ENCODE assay signal across 1 cellular context in genomic region chr17:57894848-57895247, GRCh38.
TF ChIP-seq lines count a peak whose summit lies in the region.

No MANE protein-coding gene starts in this region.

TF ChIP-seq in K562, 482 proteins besides CTCF, POLR2A, EP300 and RAD21 (continued from another document):
- TF ChIP-seq XRCC4 (IDR thresholded peaks at IDR 0.05; ENCODE audit: extremely low read depth, insufficient read depth, insufficient read length) (no peak), GTF2E2 (tag; IDR thresholded peaks at IDR 0.05) (no peak), ATF2 (CRISPR knock-in tag; IDR thresholded peaks at IDR 0.05) (no peak), DEAF1 (CRISPR knock-in tag; IDR thresholded peaks at IDR 0.05) (no peak), RERE (CRISPR knock-in tag; IDR thresholded peaks at IDR 0.05; ENCODE audit: borderline replicate concordance) (no peak), ZNF23 (CRISPR knock-in tag; IDR thresholded peaks at IDR 0.05) (no peak), TRIM24 (IDR thresholded peaks at IDR 0.05) (no peak)
- TF ChIP-seq, protein P1, sequence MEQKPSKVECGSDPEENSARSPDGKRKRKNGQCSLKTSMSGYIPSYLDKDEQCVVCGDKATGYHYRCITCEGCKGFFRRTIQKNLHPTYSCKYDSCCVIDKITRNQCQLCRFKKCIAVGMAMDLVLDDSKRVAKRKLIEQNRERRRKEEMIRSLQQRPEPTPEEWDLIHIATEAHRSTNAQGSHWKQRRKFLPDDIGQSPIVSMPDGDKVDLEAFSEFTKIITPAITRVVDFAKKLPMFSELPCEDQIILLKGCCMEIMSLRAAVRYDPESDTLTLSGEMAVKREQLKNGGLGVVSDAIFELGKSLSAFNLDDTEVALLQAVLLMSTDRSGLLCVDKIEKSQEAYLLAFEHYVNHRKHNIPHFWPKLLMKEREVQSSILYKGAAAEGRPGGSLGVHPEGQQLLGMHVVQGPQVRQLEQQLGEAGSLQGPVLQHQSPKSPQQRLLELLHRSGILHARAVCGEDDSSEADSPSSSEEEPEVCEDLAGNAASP (IDR thresholded peaks at IDR 0.05): no peak
TF ChIP-seq in K562: peak in this region for 0.
